Comparison of ENCODE assay signal across 14 cellular contexts in genomic region chr6:139146317-139146726, GRCh38. TPM values are rescaled to one million over a fixed set of nuclear protein-coding genes. Genes with fewer than 3 reads are reported as not detected.
A peak's percentile ranks its signal among the peaks of the same experiment; 100 is the strongest.
DNase-seq lines count a peak whose midpoint lies in the region; ATAC-seq lines count a peak whose summit lies in the region.
"Had no signal": no experiment of that assay in that cellular context is flagged by ENCODE, and none has a peak within 500 bp of the region (broad histone marks: within the 10 kb centered on the region; RNA-seq: fewer than 3 reads in every experiment).

No MANE protein-coding gene starts in this region.

- peak overlapping the region; percentile 4 for H3K27ac ChIP-seq in naive thymus-derived CD4-positive, alpha-beta T cell (ENCODE audit: low read depth, low read length)
- H3K27ac ChIP-seq: PC-9 had no signal

- H3K4me3 ChIP-seq in naive thymus-derived CD4-positive, alpha-beta T cell (ENCODE audit: low read length) = peak overlapping the region; percentile 43
- H3K4me3 ChIP-seq: lung, PC-9, skin epidermis, transverse colon had no signal

- POLR2A ChIA-PET in activated CD4-positive, alpha-beta memory T cell treated with anti-CD3 and anti-CD28 coated beads for 36 hours (lab: Charles Lee) = interaction anchor here (0.6 to 3.3 kb wide), 19 partner anchors 8 to 228 kb away, joined by 3 to 40 read pairs (median 5); partner anchors contain the start of genes CITED2, HECA and TXLNB
- POLR2A ChIA-PET in naive thymus-derived CD4-positive, alpha-beta T cell (lab: Charles Lee) = interaction anchor here (0.5 to 5.1 kb wide), 10 partner anchors 9 to 228 kb away, joined by 3 to 53 read pairs (median 6); partner anchors contain the start of gene CITED2

- H3K36me3 ChIP-seq in naive thymus-derived CD4-positive, alpha-beta T cell (ENCODE audit: control insufficient read depth in 2 of 3, insufficient read depth in 3 of 3, low read length in 3 of 3) = no peaks in the 10 kb centered on the region
- H3K36me3 ChIP-seq: transverse colon had no signal

- no peaks in the 10 kb centered on the region for H3K9me3 Mint-ChIP-seq in activated CD4-positive, alpha-beta memory T cell treated with anti-CD3 and anti-CD28 coated beads for 36 hours
- peaks cover 0 to 2% (median 0%) of the 10 kb centered on the region in 11 donors for H3K9me3 Mint-ChIP-seq in naive thymus-derived CD4-positive, alpha-beta T cell

- intact Hi-C loops in activated CD4-positive, alpha-beta memory T cell treated with anti-CD3 and anti-CD28 coated beads for 36 hours (cut with micrococcal nuclease) = loop anchor here (1.0 to 5.0 kb wide), 6 partner anchors 8 to 1279 kb away; partner anchors contain the start of genes TNFAIP3 and TXLNB
- intact Hi-C loops in naive thymus-derived CD4-positive, alpha-beta T cell (cut with micrococcal nuclease) = loop anchor here (1.0 to 2.0 kb wide), 2 partner anchors 8 to 14 kb away; no protein-coding TSS in a partner anchor

- H3K27ac Mint-ChIP-seq in activated CD4-positive, alpha-beta memory T cell treated with anti-CD3 and anti-CD28 coated beads for 36 hours = peak overlapping the region; percentile 99
- H3K27ac Mint-ChIP-seq in naive thymus-derived CD4-positive, alpha-beta T cell = peak overlapping the region; percentile 37 to 91 (median 73)

- peak overlapping the region; percentile 72 for H3K4me3 Mint-ChIP-seq in activated CD4-positive, alpha-beta memory T cell treated with anti-CD3 and anti-CD28 coated beads for 36 hours
- H3K4me3 Mint-ChIP-seq in naive thymus-derived CD4-positive, alpha-beta T cell = peak overlapping the region; percentile 68 to 85 (median 80)

- DNase-seq in activated CD4-positive, CD25-positive, alpha-beta regulatory T cell (lab: John Stamatoyannopoulos, UW) = no peak
- DNase-seq in activated CD4-positive, alpha-beta memory T cell treated with anti-CD3 and anti-CD28 coated beads for 36 hours = peak; percentile 59
- DNase-seq in naive thymus-derived CD4-positive, alpha-beta T cell = no peak
- DNase-seq in NCI-H146 (lab: John Stamatoyannopoulos, UW) (no peak), DMS114 treated with DMSO at 0.1 percent for 48 hours (lab: John Stamatoyannopoulos, UW; ENCODE audit: unreplicated experiment) (no peak), NCI-H446 treated with DMSO at 0.1 percent for 48 hours (lab: John Stamatoyannopoulos, UW) (no peak)
- DNase-seq: dermis blood vessel endothelial cell, MM.1S, PC-9, transverse colon had no signal

- CTCF ChIA-PET in activated CD4-positive, alpha-beta memory T cell treated with anti-CD3 and anti-CD28 coated beads for 36 hours (lab: Charles Lee) = interaction anchor here (0.7 to 2.9 kb wide), 10 partner anchors 9 to 224 kb away, joined by 3 to 13 read pairs (median 6); no protein-coding TSS in a partner anchor
- CTCF ChIA-PET in naive thymus-derived CD4-positive, alpha-beta T cell (lab: Charles Lee) = interaction anchor here (0.8 to 1.2 kb wide), 6 partner anchors 9 to 73 kb away, joined by 3 to 7 read pairs (median 4); no protein-coding TSS in a partner anchor

- H3K27me3 ChIP-seq in naive thymus-derived CD4-positive, alpha-beta T cell (ENCODE audit: control insufficient read depth in 2 of 2, insufficient read depth in 2 of 2, low read length in 2 of 2) = no peaks in the 10 kb centered on the region
- H3K27me3 ChIP-seq: transverse colon had no signal

- peak; percentile 84 for ATAC-seq in activated CD4-positive, CD25-positive, alpha-beta regulatory T cell treated with anti-CD3 and anti-CD28 coated beads, Interleukin-2, amount 50 U/mL, for 24 hours
- peak; percentile 49 for ATAC-seq in GM19455 (IDR thresholded peaks at IDR 0.05; ENCODE audit: unreplicated experiment)
- peak; percentile 31 for ATAC-seq in naive thymus-derived CD4-positive, alpha-beta T cell

- H3K27me3 Mint-ChIP-seq in activated CD4-positive, alpha-beta memory T cell treated with anti-CD3 and anti-CD28 coated beads for 36 hours = no peaks in the 10 kb centered on the region
- no peaks in the 10 kb centered on the region for H3K27me3 Mint-ChIP-seq in naive thymus-derived CD4-positive, alpha-beta T cell

- H3K4me1 Mint-ChIP-seq in activated CD4-positive, alpha-beta memory T cell treated with anti-CD3 and anti-CD28 coated beads for 36 hours (ENCODE audit: low read depth) = peaks cover 94% of the 10 kb centered on the region
- H3K4me1 Mint-ChIP-seq in naive thymus-derived CD4-positive, alpha-beta T cell = peaks cover 88 to 97% (median 94%) of the 10 kb centered on the region in 7 donors

- H3K36me3 Mint-ChIP-seq in activated CD4-positive, alpha-beta memory T cell treated with anti-CD3 and anti-CD28 coated beads for 36 hours = peaks cover 20% of the 10 kb centered on the region
- peaks cover 0 to 21% (median 10%) of the 10 kb centered on the region in 5 donors for H3K36me3 Mint-ChIP-seq in naive thymus-derived CD4-positive, alpha-beta T cell

- H3K9me3 ChIP-seq in naive thymus-derived CD4-positive, alpha-beta T cell (ENCODE audit: control insufficient read depth in 2 of 3, low read length in 3 of 3) = no peaks in the 10 kb centered on the region
- H3K9me3 ChIP-seq: transverse colon had no signal

- H3K4me1 ChIP-seq in naive thymus-derived CD4-positive, alpha-beta T cell (ENCODE audit: control insufficient read depth in 2 of 2, insufficient read depth in 2 of 2, low read length in 2 of 2) = peaks cover 80 to 89% of the 10 kb centered on the region in 2 donors

RNA-seq across cellular contexts. Expression of gene HECA, which starts 11.4 kb away (rescaled TPM):
- 10 to 100 TPM; 75.7 to 76.6 TPM for total RNA-seq in activated CD4-positive, alpha-beta memory T cell treated with anti-CD3 and anti-CD28 coated beads for 36 hours
- 100 to 1,000 TPM in 3 of 5 experiments, 10 to 100 TPM in 2; 54.1 to 145 (median 130) TPM for total RNA-seq in naive thymus-derived CD4-positive, alpha-beta T cell
- 1 to 10 TPM; 5.5 to 6.3 TPM for polyA plus RNA-seq in naive thymus-derived CD4-positive, alpha-beta T cell

Comparison
In these comparisons a context has a peak if more than half of its experiments do, and no peak if none do; other contexts are left out.
1. ATAC-seq: peak in every context shown above with its lines; median percentile 84 in activated CD4-positive, CD25-positive, alpha-beta regulatory T cell treated with anti-CD3 and anti-CD28 coated beads, Interleukin-2, amount 50 U/mL, for 24 hours; 49 in GM19455; 31 in naive thymus-derived CD4-positive, alpha-beta T cell.